Comparison of ENCODE assay signal across 2 cellular contexts in the genomic region with DNA sequence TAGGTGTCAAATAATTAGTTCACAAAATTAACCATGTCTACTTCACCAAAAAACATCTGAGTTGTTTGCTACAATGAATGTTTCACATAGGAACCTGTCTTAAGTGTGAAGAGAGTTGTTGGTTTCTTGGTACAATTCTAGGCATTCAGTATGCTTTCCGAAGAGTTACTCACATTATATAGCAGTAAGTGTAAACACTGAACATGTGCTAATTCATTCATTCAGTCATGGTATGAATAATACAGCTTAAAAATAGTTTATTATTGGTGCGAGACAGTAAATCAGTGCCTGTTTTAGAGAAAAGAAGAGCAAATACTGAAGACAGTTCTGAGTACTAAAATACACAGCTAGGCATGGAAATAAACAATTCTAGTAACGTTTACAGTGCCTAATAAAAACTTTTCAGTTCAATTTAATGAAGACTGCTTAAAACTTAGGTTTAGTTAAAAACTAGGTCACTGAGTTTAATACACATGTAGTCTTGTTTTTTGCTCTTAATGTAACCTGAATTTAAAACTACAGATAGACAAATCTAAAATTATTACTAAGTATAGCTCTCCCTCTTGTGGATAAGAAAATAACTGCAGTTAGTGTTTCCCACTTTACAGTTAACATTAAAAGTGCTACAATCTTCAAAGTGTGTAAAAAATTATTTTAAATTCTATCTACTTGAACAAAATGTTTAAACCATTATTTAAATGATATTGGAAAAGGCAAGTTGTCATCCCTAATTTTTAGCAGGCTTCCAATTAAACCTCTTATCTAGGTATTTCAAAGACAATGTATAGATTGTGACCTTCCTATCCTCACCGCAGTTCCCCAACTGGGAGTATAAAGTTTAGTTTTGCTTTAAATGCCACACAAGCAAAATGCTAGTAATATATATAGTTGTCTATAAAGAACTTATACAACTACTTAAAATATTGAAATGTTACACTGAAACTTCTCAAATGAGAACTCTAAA.
TF ChIP-seq lines count a peak whose summit lies in the region.

No MANE protein-coding gene starts in this region.

TF ChIP-seq in IMR-90, 13 proteins besides CTCF, POLR2A, EP300 and RAD21 (continued from another document):
- peak; percentile 37; the same call in 1 of the 2 replicates for TF ChIP-seq SMC3 (IDR thresholded peaks at IDR 0.05; ENCODE audit: low read depth, low read length)

TF ChIP-seq in WTC11, 78 proteins besides CTCF, POLR2A, EP300 and RAD21 (continued from another document):
- TF ChIP-seq, protein P1, sequence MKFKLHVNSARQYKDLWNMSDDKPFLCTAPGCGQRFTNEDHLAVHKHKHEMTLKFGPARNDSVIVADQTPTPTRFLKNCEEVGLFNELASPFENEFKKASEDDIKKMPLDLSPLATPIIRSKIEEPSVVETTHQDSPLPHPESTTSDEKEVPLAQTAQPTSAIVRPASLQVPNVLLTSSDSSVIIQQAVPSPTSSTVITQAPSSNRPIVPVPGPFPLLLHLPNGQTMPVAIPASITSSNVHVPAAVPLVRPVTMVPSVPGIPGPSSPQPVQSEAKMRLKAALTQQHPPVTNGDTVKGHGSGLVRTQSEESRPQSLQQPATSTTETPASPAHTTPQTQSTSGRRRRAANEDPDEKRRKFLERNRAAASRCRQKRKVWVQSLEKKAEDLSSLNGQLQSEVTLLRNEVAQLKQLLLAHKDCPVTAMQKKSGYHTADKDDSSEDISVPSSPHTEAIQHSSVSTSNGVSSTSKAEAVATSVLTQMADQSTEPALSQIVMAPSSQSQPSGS (CRISPR knock-in tag; IDR thresholded peaks at IDR 0.05; ENCODE audit: borderline replicate concordance, low read depth) = no peak
- no peak for TF ChIP-seq SMAD3 (CRISPR knock-in tag; IDR thresholded peaks at IDR 0.05; ENCODE audit: borderline replicate concordance)
- TF ChIP-seq, protein P2, sequence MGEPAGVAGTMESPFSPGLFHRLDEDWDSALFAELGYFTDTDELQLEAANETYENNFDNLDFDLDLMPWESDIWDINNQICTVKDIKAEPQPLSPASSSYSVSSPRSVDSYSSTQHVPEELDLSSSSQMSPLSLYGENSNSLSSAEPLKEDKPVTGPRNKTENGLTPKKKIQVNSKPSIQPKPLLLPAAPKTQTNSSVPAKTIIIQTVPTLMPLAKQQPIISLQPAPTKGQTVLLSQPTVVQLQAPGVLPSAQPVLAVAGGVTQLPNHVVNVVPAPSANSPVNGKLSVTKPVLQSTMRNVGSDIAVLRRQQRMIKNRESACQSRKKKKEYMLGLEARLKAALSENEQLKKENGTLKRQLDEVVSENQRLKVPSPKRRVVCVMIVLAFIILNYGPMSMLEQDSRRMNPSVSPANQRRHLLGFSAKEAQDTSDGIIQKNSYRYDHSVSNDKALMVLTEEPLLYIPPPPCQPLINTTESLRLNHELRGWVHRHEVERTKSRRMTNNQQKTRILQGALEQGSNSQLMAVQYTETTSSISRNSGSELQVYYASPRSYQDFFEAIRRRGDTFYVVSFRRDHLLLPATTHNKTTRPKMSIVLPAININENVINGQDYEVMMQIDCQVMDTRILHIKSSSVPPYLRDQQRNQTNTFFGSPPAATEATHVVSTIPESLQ (CRISPR knock-in tag; IDR thresholded peaks at IDR 0.05) = no peak
- TF ChIP-seq SMAD4 (CRISPR knock-in tag; IDR thresholded peaks at IDR 0.05) = no peak
- no peak for TF ChIP-seq NR3C1 (CRISPR knock-in tag; conservative IDR thresholded peaks at IDR 0.05; ENCODE audit: low read depth)
- no peak for TF ChIP-seq MYBL2 (CRISPR knock-in tag; IDR thresholded peaks at IDR 0.05)
- TF ChIP-seq, protein P3, sequence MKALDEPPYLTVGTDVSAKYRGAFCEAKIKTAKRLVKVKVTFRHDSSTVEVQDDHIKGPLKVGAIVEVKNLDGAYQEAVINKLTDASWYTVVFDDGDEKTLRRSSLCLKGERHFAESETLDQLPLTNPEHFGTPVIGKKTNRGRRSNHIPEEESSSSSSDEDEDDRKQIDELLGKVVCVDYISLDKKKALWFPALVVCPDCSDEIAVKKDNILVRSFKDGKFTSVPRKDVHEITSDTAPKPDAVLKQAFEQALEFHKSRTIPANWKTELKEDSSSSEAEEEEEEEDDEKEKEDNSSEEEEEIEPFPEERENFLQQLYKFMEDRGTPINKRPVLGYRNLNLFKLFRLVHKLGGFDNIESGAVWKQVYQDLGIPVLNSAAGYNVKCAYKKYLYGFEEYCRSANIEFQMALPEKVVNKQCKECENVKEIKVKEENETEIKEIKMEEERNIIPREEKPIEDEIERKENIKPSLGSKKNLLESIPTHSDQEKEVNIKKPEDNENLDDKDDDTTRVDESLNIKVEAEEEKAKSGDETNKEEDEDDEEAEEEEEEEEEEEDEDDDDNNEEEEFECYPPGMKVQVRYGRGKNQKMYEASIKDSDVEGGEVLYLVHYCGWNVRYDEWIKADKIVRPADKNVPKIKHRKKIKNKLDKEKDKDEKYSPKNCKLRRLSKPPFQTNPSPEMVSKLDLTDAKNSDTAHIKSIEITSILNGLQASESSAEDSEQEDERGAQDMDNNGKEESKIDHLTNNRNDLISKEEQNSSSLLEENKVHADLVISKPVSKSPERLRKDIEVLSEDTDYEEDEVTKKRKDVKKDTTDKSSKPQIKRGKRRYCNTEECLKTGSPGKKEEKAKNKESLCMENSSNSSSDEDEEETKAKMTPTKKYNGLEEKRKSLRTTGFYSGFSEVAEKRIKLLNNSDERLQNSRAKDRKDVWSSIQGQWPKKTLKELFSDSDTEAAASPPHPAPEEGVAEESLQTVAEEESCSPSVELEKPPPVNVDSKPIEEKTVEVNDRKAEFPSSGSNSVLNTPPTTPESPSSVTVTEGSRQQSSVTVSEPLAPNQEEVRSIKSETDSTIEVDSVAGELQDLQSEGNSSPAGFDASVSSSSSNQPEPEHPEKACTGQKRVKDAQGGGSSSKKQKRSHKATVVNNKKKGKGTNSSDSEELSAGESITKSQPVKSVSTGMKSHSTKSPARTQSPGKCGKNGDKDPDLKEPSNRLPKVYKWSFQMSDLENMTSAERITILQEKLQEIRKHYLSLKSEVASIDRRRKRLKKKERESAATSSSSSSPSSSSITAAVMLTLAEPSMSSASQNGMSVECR (CRISPR knock-in tag; IDR thresholded peaks at IDR 0.05; ENCODE audit: borderline replicate concordance) = no peak
- no peak for TF ChIP-seq ZNF416 (CRISPR knock-in tag; IDR thresholded peaks at IDR 0.05)
- TF ChIP-seq, protein P4, sequence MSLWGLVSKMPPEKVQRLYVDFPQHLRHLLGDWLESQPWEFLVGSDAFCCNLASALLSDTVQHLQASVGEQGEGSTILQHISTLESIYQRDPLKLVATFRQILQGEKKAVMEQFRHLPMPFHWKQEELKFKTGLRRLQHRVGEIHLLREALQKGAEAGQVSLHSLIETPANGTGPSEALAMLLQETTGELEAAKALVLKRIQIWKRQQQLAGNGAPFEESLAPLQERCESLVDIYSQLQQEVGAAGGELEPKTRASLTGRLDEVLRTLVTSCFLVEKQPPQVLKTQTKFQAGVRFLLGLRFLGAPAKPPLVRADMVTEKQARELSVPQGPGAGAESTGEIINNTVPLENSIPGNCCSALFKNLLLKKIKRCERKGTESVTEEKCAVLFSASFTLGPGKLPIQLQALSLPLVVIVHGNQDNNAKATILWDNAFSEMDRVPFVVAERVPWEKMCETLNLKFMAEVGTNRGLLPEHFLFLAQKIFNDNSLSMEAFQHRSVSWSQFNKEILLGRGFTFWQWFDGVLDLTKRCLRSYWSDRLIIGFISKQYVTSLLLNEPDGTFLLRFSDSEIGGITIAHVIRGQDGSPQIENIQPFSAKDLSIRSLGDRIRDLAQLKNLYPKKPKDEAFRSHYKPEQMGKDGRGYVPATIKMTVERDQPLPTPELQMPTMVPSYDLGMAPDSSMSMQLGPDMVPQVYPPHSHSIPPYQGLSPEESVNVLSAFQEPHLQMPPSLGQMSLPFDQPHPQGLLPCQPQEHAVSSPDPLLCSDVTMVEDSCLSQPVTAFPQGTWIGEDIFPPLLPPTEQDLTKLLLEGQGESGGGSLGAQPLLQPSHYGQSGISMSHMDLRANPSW (CRISPR knock-in tag; conservative IDR thresholded peaks at IDR 0.05; ENCODE audit: low read depth) = no peak
- TF ChIP-seq ZNF138 (CRISPR knock-in tag; conservative IDR thresholded peaks at IDR 0.05) = no peak
- TF ChIP-seq, protein P5, sequence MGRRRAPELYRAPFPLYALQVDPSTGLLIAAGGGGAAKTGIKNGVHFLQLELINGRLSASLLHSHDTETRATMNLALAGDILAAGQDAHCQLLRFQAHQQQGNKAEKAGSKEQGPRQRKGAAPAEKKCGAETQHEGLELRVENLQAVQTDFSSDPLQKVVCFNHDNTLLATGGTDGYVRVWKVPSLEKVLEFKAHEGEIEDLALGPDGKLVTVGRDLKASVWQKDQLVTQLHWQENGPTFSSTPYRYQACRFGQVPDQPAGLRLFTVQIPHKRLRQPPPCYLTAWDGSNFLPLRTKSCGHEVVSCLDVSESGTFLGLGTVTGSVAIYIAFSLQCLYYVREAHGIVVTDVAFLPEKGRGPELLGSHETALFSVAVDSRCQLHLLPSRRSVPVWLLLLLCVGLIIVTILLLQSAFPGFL (CRISPR knock-in tag; IDR thresholded peaks at IDR 0.05; ENCODE audit: borderline replicate concordance) = no peak
TF ChIP-seq in WTC11: peak in this region for 0.
